37 cellular contexts compared by ENCODE assay signal in the genomic region with DNA sequence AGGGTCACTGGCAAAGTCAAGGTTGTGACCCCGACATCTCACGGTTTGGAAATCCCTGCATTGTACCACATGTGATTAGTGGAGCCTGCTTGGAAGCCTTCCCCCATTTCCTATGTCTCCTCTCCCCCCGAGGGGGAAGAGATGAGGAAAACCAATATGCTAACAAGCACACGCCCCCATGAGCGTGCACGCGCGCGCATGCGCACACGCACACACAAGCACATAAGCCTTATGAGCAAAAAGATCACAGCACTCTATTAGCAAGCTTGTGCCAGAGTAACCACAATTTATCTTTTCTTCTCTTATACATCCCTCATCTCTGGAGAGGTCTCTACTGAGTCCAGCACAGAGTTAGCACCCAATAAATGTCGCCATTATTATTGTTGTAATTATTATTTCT. TPM values are rescaled to one million over a fixed set of nuclear protein-coding genes. Genes with fewer than 3 reads are reported as not detected.
"Had no signal": no experiment of that assay in that cellular context is flagged by ENCODE, and none has a peak within 500 bp of the region (broad histone marks: within the 10 kb centered on the region; RNA-seq: fewer than 3 reads in every experiment).

No MANE protein-coding gene starts in this region.

- H3K27me3 ChIP-seq: adrenal gland, body of pancreas, brain microvascular endothelial cell, breast epithelium had no signal

- H3K27ac ChIP-seq: adrenal gland, body of pancreas, brain microvascular endothelial cell, breast epithelium, VCaP had no signal

- H3K4me3 Mint-ChIP-seq: activated B cell treated with CpG ODN at 0.5 μM for 24 hours; activated CD4-positive, alpha-beta memory T cell treated with anti-CD3 and anti-CD28 coated beads for 36 hours; activated CD4-positive, alpha-beta T cell treated with anti-CD3 and anti-CD28 coated beads, Interleukin-2, amount 10 ng/mL, durations not matched to agents 24 days and 14 days; activated CD8-positive, alpha-beta T cell treated with anti-CD3 and anti-CD28 coated beads for 36 hours; activated naive CD4-positive, alpha-beta T cell treated with anti-CD3 and anti-CD28 coated beads for 36 hours; activated naive CD8-positive, alpha-beta T cell treated with anti-CD3 and anti-CD28 coated beads for 36 hours; activated T-cell treated with anti-CD3 and anti-CD28 coated beads, Interleukin-2, amount 50 U/mL, for 4 hours; activated T-cell treated with anti-CD3 and anti-CD28 coated beads, Interleukin-2, amount 50 U/mL, for 72 hours; activated T-helper 1 cell treated with anti-CD3 and anti-CD28 coated beads, Interleukin-12 subunit alpha, Interleukin-12 subunit beta, Interleukin-2, Interleukin-4 antibody, amounts not matched to agents 30 ng/mL and 10 ng/mL and 1 ng/mL, durations not matched to agents 14 hours and 24 hours and 36 hours; activated T-helper 17 cell treated with anti-CD3 and anti-CD28 coated beads, Interleukin-2, amount 50 U/mL, for 72 hours; T-helper 1 cell treated with Interleukin-12 subunit alpha and Interleukin-12 subunit beta and Interleukin-4 antibody, amounts not matched to agents 30 μg/mL and 1 μg/mL, for 36 hours; T-helper 2 cell treated with Interferon-gamma antibody and Interleukin-4, amounts not matched to agents 5 μg/mL and 100 μg/mL, for 36 hours had no signal

- H3K27ac Mint-ChIP-seq: activated B cell treated with CpG ODN at 0.5 μM for 24 hours; activated CD4-positive, alpha-beta memory T cell treated with anti-CD3 and anti-CD28 coated beads for 36 hours; activated CD4-positive, alpha-beta T cell treated with anti-CD3 and anti-CD28 coated beads, Interleukin-2, amount 10 ng/mL, durations not matched to agents 24 days and 14 days; activated CD8-positive, alpha-beta T cell treated with anti-CD3 and anti-CD28 coated beads for 36 hours; activated naive CD4-positive, alpha-beta T cell treated with anti-CD3 and anti-CD28 coated beads for 36 hours; activated naive CD4-positive, alpha-beta T cell treated with anti-CD3 and anti-CD28 coated beads, Interleukin-2, amount 50 U/mL, for 72 hours; activated naive CD8-positive, alpha-beta T cell treated with anti-CD3 and anti-CD28 coated beads for 36 hours; activated T-cell treated with anti-CD3 and anti-CD28 coated beads, Interleukin-2, amount 50 U/mL, for 72 hours; activated T-helper 1 cell treated with anti-CD3 and anti-CD28 coated beads, Interleukin-12 subunit alpha, Interleukin-12 subunit beta, Interleukin-2, Interleukin-4 antibody, amounts not matched to agents 30 ng/mL and 10 ng/mL and 1 ng/mL, durations not matched to agents 14 hours and 24 hours and 36 hours; activated T-helper 17 cell treated with anti-CD3 and anti-CD28 coated beads, Interleukin-2, amount 50 U/mL, for 72 hours; T-helper 1 cell treated with Interleukin-12 subunit alpha and Interleukin-12 subunit beta and Interleukin-4 antibody, amounts not matched to agents 30 μg/mL and 1 μg/mL, for 36 hours; T-helper 2 cell treated with Interferon-gamma antibody and Interleukin-4, amounts not matched to agents 5 μg/mL and 100 μg/mL, for 36 hours had no signal

- H3K4me3 ChIP-seq: adrenal gland, body of pancreas, breast epithelium had no signal

- H3K9me3 Mint-ChIP-seq: activated B cell treated with CpG ODN at 0.5 μM for 24 hours; activated CD4-positive, alpha-beta memory T cell treated with anti-CD3 and anti-CD28 coated beads for 36 hours; activated CD4-positive, alpha-beta T cell treated with anti-CD3 and anti-CD28 coated beads, Interleukin-2, amount 10 ng/mL, durations not matched to agents 24 days and 14 days; activated CD8-positive, alpha-beta T cell treated with anti-CD3 and anti-CD28 coated beads for 36 hours; activated naive CD4-positive, alpha-beta T cell treated with anti-CD3 and anti-CD28 coated beads for 36 hours; activated naive CD4-positive, alpha-beta T cell treated with anti-CD3 and anti-CD28 coated beads, Interleukin-2, amount 50 U/mL, for 72 hours; activated naive CD8-positive, alpha-beta T cell treated with anti-CD3 and anti-CD28 coated beads for 36 hours; activated T-cell treated with anti-CD3 and anti-CD28 coated beads, Interleukin-2, amount 50 U/mL, for 4 hours; activated T-cell treated with anti-CD3 and anti-CD28 coated beads, Interleukin-2, amount 50 U/mL, for 72 hours; activated T-helper 1 cell treated with anti-CD3 and anti-CD28 coated beads, Interleukin-12 subunit alpha, Interleukin-12 subunit beta, Interleukin-2, Interleukin-4 antibody, amounts not matched to agents 30 ng/mL and 10 ng/mL and 1 ng/mL, durations not matched to agents 14 hours and 24 hours and 36 hours; activated T-helper 17 cell treated with anti-CD3 and anti-CD28 coated beads, Interleukin-2, amount 50 U/mL, for 72 hours; T-helper 1 cell treated with Interleukin-12 subunit alpha and Interleukin-12 subunit beta and Interleukin-4 antibody, amounts not matched to agents 30 μg/mL and 1 μg/mL, for 36 hours; T-helper 2 cell treated with Interferon-gamma antibody and Interleukin-4, amounts not matched to agents 5 μg/mL and 100 μg/mL, for 36 hours had no signal

- DNase-seq: activated B cell treated with CpG ODN at 0.5 μM for 24 hours; activated CD4-positive, alpha-beta memory T cell treated with anti-CD3 and anti-CD28 coated beads for 36 hours; activated CD4-positive, alpha-beta T cell treated with anti-CD3 and anti-CD28 coated beads for 4 hours; activated CD4-positive, alpha-beta T cell treated with anti-CD3 and anti-CD28 coated beads, Interleukin-2, amount 10 ng/mL, durations not matched to agents 24 days and 14 days; activated CD4-positive, alpha-beta T cell treated with anti-CD3 and anti-CD28 coated beads, Interleukin-2, amount 50 U/mL, for 1 hour; activated CD4-positive, alpha-beta T cell treated with anti-CD3 and anti-CD28 coated beads, Interleukin-2, amount 50 U/mL, for 4 hours; activated CD4-positive, CD25-positive, alpha-beta regulatory T cell treated with anti-CD3 and anti-CD28 coated beads, Interleukin-2, amount 50 U/mL, for 72 hours; activated CD8-positive, alpha-beta memory T cell treated with anti-CD3 and anti-CD28 coated beads, Interleukin-2, amount 50 U/mL, for 4 hours; activated CD8-positive, alpha-beta T cell treated with anti-CD3 and anti-CD28 coated beads for 36 hours; activated gamma-delta T cell treated with Interleukin-2 at 50 U/mL for 16 hours; activated naive CD4-positive, alpha-beta T cell; activated naive CD4-positive, alpha-beta T cell treated with anti-CD3 and anti-CD28 coated beads for 36 hours; activated naive CD4-positive, alpha-beta T cell treated with anti-CD3 and anti-CD28 coated beads, Interleukin-2, amount 50 U/mL, for 16 hours; activated naive CD8-positive, alpha-beta T cell treated with anti-CD3 and anti-CD28 coated beads for 36 hours; activated T-cell treated with anti-CD3 and anti-CD28 coated beads for 4 hours; activated T-cell treated with anti-CD3 and anti-CD28 coated beads, Interleukin-2, amount 50 U/mL, for 1 hour; activated T-cell treated with anti-CD3 and anti-CD28 coated beads, Interleukin-2, amount 50 U/mL, for 4 hours; activated T-cell treated with anti-CD3 and anti-CD28 coated beads, Interleukin-2, amount 50 U/mL, for 72 hours; adrenal gland; amniotic stem cell; aorta; body of pancreas; brain microvascular endothelial cell; central memory CD4-positive, alpha-beta T cell; T-helper 1 cell; T-helper 2 cell; T-helper 9 cell had no signal

- H3K36me3 ChIP-seq: adrenal gland, brain microvascular endothelial cell, breast epithelium had no signal

- H3K9me3 ChIP-seq: adrenal gland, body of pancreas, breast epithelium had no signal

- H3K4me1 ChIP-seq: adrenal gland, body of pancreas, breast epithelium had no signal

- H3K4me1 Mint-ChIP-seq: activated B cell treated with CpG ODN at 0.5 μM for 24 hours; activated CD4-positive, alpha-beta T cell treated with anti-CD3 and anti-CD28 coated beads, Interleukin-2, amount 10 ng/mL, durations not matched to agents 24 days and 14 days; activated naive CD8-positive, alpha-beta T cell treated with anti-CD3 and anti-CD28 coated beads for 36 hours; activated T-helper 17 cell treated with anti-CD3 and anti-CD28 coated beads, Interleukin-2, amount 50 U/mL, for 72 hours had no signal

- FAIRE-seq: astrocyte, TTC549 had no signal

- ATAC-seq: activated CD8-positive, alpha-beta T cell treated with anti-CD3 and anti-CD28 coated beads for 36 hours; activated naive CD4-positive, alpha-beta T cell treated with anti-CD3 and anti-CD28 coated beads, Interleukin-2, amount 50 U/mL, for 72 hours; activated T-cell treated with anti-CD3 and anti-CD28 coated beads, Interleukin-2, amount 50 U/mL, for 4 hours; activated T-cell treated with anti-CD3 and anti-CD28 coated beads, Interleukin-2, amount 50 U/mL, for 72 hours; activated T-helper 17 cell treated with anti-CD3 and anti-CD28 coated beads, Interleukin-2, amount 50 U/mL, for 72 hours; body of pancreas had no signal

- H3K36me3 Mint-ChIP-seq: activated CD4-positive, alpha-beta memory T cell treated with anti-CD3 and anti-CD28 coated beads for 36 hours; activated naive CD4-positive, alpha-beta T cell treated with anti-CD3 and anti-CD28 coated beads, Interleukin-2, amount 50 U/mL, for 72 hours; activated naive CD8-positive, alpha-beta T cell treated with anti-CD3 and anti-CD28 coated beads for 36 hours had no signal

RNA-seq across cellular contexts. Expression of a gene that starts 31.8 kb away (rescaled TPM):
- total RNA-seq: activated B cell treated with CpG ODN at 0.5 μM for 24 hours; activated CD4-positive, alpha-beta memory T cell treated with anti-CD3 and anti-CD28 coated beads for 36 hours; activated CD4-positive, alpha-beta T cell treated with anti-CD3 and anti-CD28 coated beads, Interleukin-2, amount 10 ng/mL, durations not matched to agents 24 days and 14 days; activated CD8-positive, alpha-beta memory T cell treated with anti-CD3 and anti-CD28 coated beads for 36 hours; activated CD8-positive, alpha-beta T cell treated with anti-CD3 and anti-CD28 coated beads for 36 hours; activated naive CD4-positive, alpha-beta T cell treated with anti-CD3 and anti-CD28 coated beads for 36 hours; activated naive CD4-positive, alpha-beta T cell treated with anti-CD3 and anti-CD28 coated beads, Interleukin-2, amount 50 U/mL, for 72 hours; activated naive CD8-positive, alpha-beta T cell treated with anti-CD3 and anti-CD28 coated beads for 36 hours; activated T-cell treated with anti-CD3 and anti-CD28 coated beads, Interleukin-2, amount 50 U/mL, for 72 hours; activated T-helper 1 cell treated with anti-CD3 and anti-CD28 coated beads, Interleukin-12 subunit alpha, Interleukin-12 subunit beta, Interleukin-2, Interleukin-4 antibody, amounts not matched to agents 30 ng/mL and 10 ng/mL and 1 ng/mL, durations not matched to agents 14 hours and 24 hours and 36 hours; activated T-helper 17 cell treated with anti-CD3 and anti-CD28 coated beads, Interleukin-2, amount 50 U/mL, for 72 hours had no signal
